ENCODE assay signal across 17 cellular contexts in genomic region chr14:41302776-41303175, GRCh38.
A peak's percentile ranks its signal among the peaks of the same experiment; 100 is the strongest.
DNase-seq lines count a peak whose midpoint lies in the region; ATAC-seq and TF ChIP-seq lines count a peak whose summit lies in the region.
"Had no signal": no experiment of that assay in that cellular context is flagged by ENCODE, and none has a peak within 500 bp of the region (broad histone marks: within the 10 kb centered on the region; RNA-seq: fewer than 3 reads in every experiment).

No MANE protein-coding gene starts in this region.

- H3K79me2 ChIP-seq in neural progenitor cell (ENCODE audit: low read depth) = no peaks in the 10 kb centered on the region

- H3K4me2 ChIP-seq in neural progenitor cell = no peak overlapping the region
- H3K4me2 ChIP-seq: PC-9 had no signal

- H3K4me1 ChIP-seq in neural progenitor cell (peaks cover 7% of the 10 kb centered on the region), testis (no peaks in the 10 kb centered on the region)

- intact Hi-C loops in testis (cut with DNase I; ENCODE audit: low total_unique reads) = no loop called here

- H3K27ac ChIP-seq in neural progenitor cell (no peak overlapping the region), testis (no peak overlapping the region)
- H3K27ac ChIP-seq: PC-9, RWPE1 had no signal

- no peaks in the 10 kb centered on the region for H3F3A ChIP-seq in neural progenitor cell (ENCODE audit: low read depth)

- WGBS in testis, 2 donors = 94 to 97% methylated on average over 3 of the region's 3 CpGs

- ATAC-seq in activated naive CD8-positive, alpha-beta T cell treated with anti-CD3 and anti-CD28 coated beads, Interleukin-2, amount 50 U/mL, for 24 hours = no peak
- ATAC-seq: HCT116, K562 had no signal

- H3K4me1 Mint-ChIP-seq in neural progenitor cell = peaks cover 24% of the 10 kb centered on the region
- H3K4me1 Mint-ChIP-seq in activated naive CD8-positive, alpha-beta T cell treated with anti-CD3 and anti-CD28 coated beads, Interleukin-2, amount 50 U/mL, for 24 hours = no peaks in the 10 kb centered on the region
- H3K4me1 Mint-ChIP-seq: CD14-positive monocyte had no signal

- H3K9ac ChIP-seq in neural progenitor cell = no peak overlapping the region

- TF ChIP-seq RAD21 in Ishikawa (IDR thresholded peaks at IDR 0.05; ENCODE audit: low read depth) = no peak

- peak overlapping the region; percentile 32 for H3K27ac Mint-ChIP-seq in neural progenitor cell
- no peak overlapping the region for H3K27ac Mint-ChIP-seq in activated naive CD8-positive, alpha-beta T cell treated with anti-CD3 and anti-CD28 coated beads, Interleukin-2, amount 50 U/mL, for 24 hours
- H3K27ac Mint-ChIP-seq: CD14-positive monocyte; T-helper 1 cell treated with Interleukin-12 subunit alpha and Interleukin-12 subunit beta and Interleukin-4 antibody, amounts not matched to agents 30 μg/mL and 1 μg/mL, for 36 hours had no signal

- no peak overlapping the region for H3K4me3 Mint-ChIP-seq in neural progenitor cell
- no peak overlapping the region for H3K4me3 Mint-ChIP-seq in activated naive CD8-positive, alpha-beta T cell treated with anti-CD3 and anti-CD28 coated beads, Interleukin-2, amount 50 U/mL, for 24 hours
- H3K4me3 Mint-ChIP-seq: CD14-positive monocyte; T-helper 1 cell treated with Interleukin-12 subunit alpha and Interleukin-12 subunit beta and Interleukin-4 antibody, amounts not matched to agents 30 μg/mL and 1 μg/mL, for 36 hours had no signal

- no peak for TF ChIP-seq POLR2A in testis (IDR thresholded peaks at IDR 0.05)

- no peaks in the 10 kb centered on the region for H4K20me1 ChIP-seq in neural progenitor cell (ENCODE audit: low read depth)

- no peak overlapping the region for H2AFZ ChIP-seq in neural progenitor cell (replicated peaks)
- H2AFZ ChIP-seq: PC-9 had no signal

- TF ChIP-seq CTCF in neural progenitor cell (IDR thresholded peaks at IDR 0.05) (no peak), testis (IDR thresholded peaks at IDR 0.05) (no peak)

- peak; percentile 30 for DNase-seq in NCI-H187 treated with DMSO at 0.1 percent for 48 hours (lab: John Stamatoyannopoulos, UW)
- peak; percentile 9 for DNase-seq in NCI-H446 treated with DMSO at 0.1 percent for 48 hours (lab: John Stamatoyannopoulos, UW)
- DNase-seq in neural progenitor cell (ENCODE audit: low spot score) = peak; percentile 67
- DNase-seq in testis = no peak
- no peak for DNase-seq in CD1c-positive myeloid dendritic cell (ENCODE audit: extremely low spot score)
- no peak for DNase-seq in activated naive CD8-positive, alpha-beta T cell treated with anti-CD3 and anti-CD28 coated beads, Interleukin-2, amount 50 U/mL, for 24 hours
- DNase-seq: GOT3, NCI-H1436, NCI-H510A, PC-9, SIG-M5 had no signal

- no peaks in the 10 kb centered on the region for H3K27me3 Mint-ChIP-seq in neural progenitor cell (ENCODE audit: insufficient read depth, low read depth)
- H3K27me3 Mint-ChIP-seq in activated naive CD8-positive, alpha-beta T cell treated with anti-CD3 and anti-CD28 coated beads, Interleukin-2, amount 50 U/mL, for 24 hours = no peaks in the 10 kb centered on the region

- peak; percentile 26; the same call in 1 of the 2 replicates for TF ChIP-seq EP300 in Ishikawa (IDR thresholded peaks at IDR 0.05; ENCODE audit: borderline replicate concordance)

- H3K9me3 Mint-ChIP-seq in neural progenitor cell = no peaks in the 10 kb centered on the region
- H3K9me3 Mint-ChIP-seq in activated naive CD8-positive, alpha-beta T cell treated with anti-CD3 and anti-CD28 coated beads, Interleukin-2, amount 50 U/mL, for 24 hours = no peaks in the 10 kb centered on the region
- H3K9me3 Mint-ChIP-seq: CD14-positive monocyte; T-helper 1 cell treated with Interleukin-12 subunit alpha and Interleukin-12 subunit beta and Interleukin-4 antibody, amounts not matched to agents 30 μg/mL and 1 μg/mL, for 36 hours had no signal

- H3K27me3 ChIP-seq in neural progenitor cell (no peaks in the 10 kb centered on the region), testis (no peaks in the 10 kb centered on the region)

- H3K36me3 ChIP-seq in neural progenitor cell = no peaks in the 10 kb centered on the region
- H3K36me3 ChIP-seq in testis (ENCODE audit: low read depth, missing control alignments) = no peaks in the 10 kb centered on the region

- H3K36me3 Mint-ChIP-seq in neural progenitor cell = no peaks in the 10 kb centered on the region
- no peaks in the 10 kb centered on the region for H3K36me3 Mint-ChIP-seq in activated naive CD8-positive, alpha-beta T cell treated with anti-CD3 and anti-CD28 coated beads, Interleukin-2, amount 50 U/mL, for 24 hours (ENCODE audit: low read depth)
- H3K36me3 Mint-ChIP-seq: CD14-positive monocyte had no signal

- H3K9me3 ChIP-seq in neural progenitor cell (ENCODE audit: low read depth) (no peaks in the 10 kb centered on the region), testis (no peaks in the 10 kb centered on the region)

- no peak overlapping the region for H3K4me3 ChIP-seq in neural progenitor cell
- H3K4me3 ChIP-seq in testis = no peak overlapping the region
- H3K4me3 ChIP-seq: K562, PC-9 had no signal

TF ChIP-seq in Ishikawa, 13 proteins besides CTCF, POLR2A, EP300 and RAD21:
- TF ChIP-seq TEAD4 (IDR thresholded peaks at IDR 0.05) (0 out of 2 replicates have a peak, but pooled peaks have one; percentile 17), CEBPB (IDR thresholded peaks at IDR 0.05) (0 out of 2 replicates have a peak, but pooled peaks have one; percentile 40), TCF12 (IDR thresholded peaks at IDR 0.05; ENCODE audit: low read depth) (0 out of 2 replicates have a peak, but pooled peaks have one; percentile 16), USF1 (IDR thresholded peaks at IDR 0.05) (no peak), EGR1 (IDR thresholded peaks at IDR 0.05) (no peak)

Comparison
In these comparisons a context has a peak if more than half of its experiments do, and no peak if none do; other contexts are left out.
1. DNase-seq: peak in NCI-H187 treated with DMSO at 0.1 percent for 48 hours (single experiment), NCI-H446 treated with DMSO at 0.1 percent for 48 hours (single experiment) and neural progenitor cell (single experiment); none in testis (single experiment), CD1c-positive myeloid dendritic cell (single experiment) and activated naive CD8-positive, alpha-beta T cell treated with anti-CD3 and anti-CD28 coated beads, Interleukin-2, amount 50 U/mL, for 24 hours (single experiment).